In genomic region chr2:98701230-98701629, GRCh38 we compare ENCODE assay signal across 14 cellular contexts. TPM values are rescaled to one million over a fixed set of nuclear protein-coding genes. Genes with fewer than 3 reads are reported as not detected.
DNase-seq lines count a peak whose midpoint lies in the region; ATAC-seq and TF ChIP-seq lines count a peak whose summit lies in the region.
"Had no signal": no experiment of that assay in that cellular context is flagged by ENCODE, and none has a peak within 500 bp of the region (broad histone marks: within the 10 kb centered on the region; RNA-seq: fewer than 3 reads in every experiment).

No MANE protein-coding gene starts in this region.

- no peak for DNase-seq in CD8-positive, alpha-beta T cell
- DNase-seq in amniotic epithelial cell (ENCODE audit: low read depth) (peak; percentile 3), left ventricle myocardium superior (no peak), NCI-H2029 (lab: John Stamatoyannopoulos, UW) (no peak), thyroid gland (no peak), Calu3 (no peak), A172 (ENCODE audit: low spot score) (no peak)
- DNase-seq: activated naive CD4-positive, alpha-beta T cell treated with anti-CD3 and anti-CD28 coated beads, Interleukin-2, amount 10 ng/mL, durations not matched to agents 7 days and 5 days; effector memory CD4-positive, alpha-beta T cell; NCI-H1436; trophoblast cell had no signal

- peaks cover 79% of the 10 kb centered on the region for H3K4me1 ChIP-seq in CD8-positive, alpha-beta T cell (ENCODE audit: insufficient read depth, low read length)
- H3K4me1 ChIP-seq in rectal smooth muscle tissue (ENCODE audit: control insufficient read depth, insufficient read depth, low read length) (peaks cover 10% of the 10 kb centered on the region), thyroid gland (peaks cover 12 to 15% of the 10 kb centered on the region in 2 donors)

- POLR2A ChIA-PET in CD8-positive, alpha-beta T cell (lab: Charles Lee) = interaction anchor here (1.5 to 1.9 kb wide), 2 partner anchors 8 to 70 kb away, joined by 4 to 7 read pairs; no protein-coding TSS in a partner anchor

- no peak overlapping the region for H3K27ac ChIP-seq in CD8-positive, alpha-beta T cell (ENCODE audit: low read depth, low read length)
- peak overlapping the region; percentile 23 for H3K27ac ChIP-seq in rectal smooth muscle tissue (ENCODE audit: low read depth, low read length)
- peak overlapping the region in 1 of 3 donors; percentile 52 for H3K27ac ChIP-seq in thyroid gland
- H3K27ac ChIP-seq: BLaER1 treated with 17β-estradiol and CSF1 and Interleukin-3, amounts not matched to agents 10 nM and 100 nM had no signal

- H3K36me3 ChIP-seq in CD8-positive, alpha-beta T cell (ENCODE audit: insufficient read depth, low read length) = no peaks in the 10 kb centered on the region
- H3K36me3 ChIP-seq in rectal smooth muscle tissue (ENCODE audit: control insufficient read depth, insufficient read depth, low read length) (no peaks in the 10 kb centered on the region), thyroid gland (no peaks in the 10 kb centered on the region)

- peaks cover 43% of the 10 kb centered on the region for H3K36me3 Mint-ChIP-seq in CD8-positive, alpha-beta T cell
- H3K36me3 Mint-ChIP-seq in Calu3 (ENCODE audit: insufficient read depth, unreplicated experiment) = no peaks in the 10 kb centered on the region

- H3K27me3 Mint-ChIP-seq in CD8-positive, alpha-beta T cell (ENCODE audit: low read depth) = no peaks in the 10 kb centered on the region
- H3K27me3 Mint-ChIP-seq in Calu3 (ENCODE audit: unreplicated experiment) = no peaks in the 10 kb centered on the region
- H3K27me3 Mint-ChIP-seq: activated naive CD4-positive, alpha-beta T cell treated with anti-CD3 and anti-CD28 coated beads, Interleukin-2, amount 10 ng/mL, durations not matched to agents 7 days and 5 days had no signal

- no peak for TF ChIP-seq POLR2A in thyroid gland (IDR thresholded peaks at IDR 0.05)

- CTCF ChIA-PET in CD8-positive, alpha-beta T cell (lab: Charles Lee) = interaction anchor here (1.1 to 1.5 kb wide), 3 partner anchors 14 to 52 kb away, joined by 3 to 7 read pairs (median 7); no protein-coding TSS in a partner anchor
- CTCF ChIA-PET in Calu3 (lab: Charles Lee) = no interaction called here

- no peak for ATAC-seq in CD8-positive, alpha-beta T cell
- ATAC-seq in left ventricle myocardium superior = peak; percentile 34

- intact Hi-C loops in CD8-positive, alpha-beta T cell (cut with DNase I, micrococcal nuclease) = no loop called here
- intact Hi-C loops in left ventricle myocardium superior (cut with micrococcal nuclease) (no loop called here), thyroid gland (cut with DNase I) (no loop called here), Calu3 (cut with micrococcal nuclease; ENCODE audit: unreplicated experiment) (no loop called here)

- no peaks in the 10 kb centered on the region for H3K27me3 ChIP-seq in CD8-positive, alpha-beta T cell (ENCODE audit: insufficient read depth, low read length)
- H3K27me3 ChIP-seq in rectal smooth muscle tissue (ENCODE audit: control insufficient read depth, insufficient read depth, low read length) (no peaks in the 10 kb centered on the region), thyroid gland (no peaks in the 10 kb centered on the region)
- H3K27me3 ChIP-seq: BLaER1 treated with 17β-estradiol and CSF1 and Interleukin-3, amounts not matched to agents 10 nM and 100 nM had no signal

- H3K9me3 ChIP-seq in CD8-positive, alpha-beta T cell (ENCODE audit: low read length) = no peaks in the 10 kb centered on the region
- H3K9me3 ChIP-seq in thyroid gland = no peaks in the 10 kb centered on the region
- H3K9me3 ChIP-seq: BLaER1 treated with 17β-estradiol and CSF1 and Interleukin-3, amounts not matched to agents 10 nM and 100 nM had no signal

- no peaks in the 10 kb centered on the region for H3K9me3 Mint-ChIP-seq in CD8-positive, alpha-beta T cell
- H3K9me3 Mint-ChIP-seq in Calu3 (ENCODE audit: low read depth, unreplicated experiment) = no peaks in the 10 kb centered on the region
- H3K9me3 Mint-ChIP-seq: activated naive CD4-positive, alpha-beta T cell treated with anti-CD3 and anti-CD28 coated beads, Interleukin-2, amount 10 ng/mL, durations not matched to agents 7 days and 5 days; neural crest cell had no signal

- BruUV-seq in Calu3 (replicated peaks; lab: Mats Ljungman, UMichigan) = no TSS peak

- H3K27ac Mint-ChIP-seq in CD8-positive, alpha-beta T cell = peak overlapping the region; percentile 92
- H3K27ac Mint-ChIP-seq in Calu3 (ENCODE audit: unreplicated experiment) = no peak overlapping the region
- H3K27ac Mint-ChIP-seq: activated naive CD4-positive, alpha-beta T cell treated with anti-CD3 and anti-CD28 coated beads, Interleukin-2, amount 10 ng/mL, durations not matched to agents 7 days and 5 days had no signal

- 80 to 85% methylated on average over 1 of the region's 1 CpG for WGBS in thyroid gland, 2 donors

- H3K4me3 ChIP-seq in CD8-positive, alpha-beta T cell (ENCODE audit: low read depth, low read length) = no peak overlapping the region
- H3K4me3 ChIP-seq in rectal smooth muscle tissue (ENCODE audit: low read length) (no peak overlapping the region), thyroid gland (replicated peaks in 1 of 3) (no peak overlapping the region)
- H3K4me3 ChIP-seq: BLaER1 treated with 17β-estradiol and CSF1 and Interleukin-3, amounts not matched to agents 10 nM and 100 nM had no signal

- peaks cover 87% of the 10 kb centered on the region for H3K4me1 Mint-ChIP-seq in CD8-positive, alpha-beta T cell (ENCODE audit: low read depth)
- H3K4me1 Mint-ChIP-seq in Calu3 (ENCODE audit: low read depth, unreplicated experiment) = peaks cover 43% of the 10 kb centered on the region

- H3K4me3 Mint-ChIP-seq in CD8-positive, alpha-beta T cell = peak overlapping the region; percentile 11
- no peak overlapping the region for H3K4me3 Mint-ChIP-seq in Calu3 (ENCODE audit: low read depth, unreplicated experiment)
- H3K4me3 Mint-ChIP-seq: activated naive CD4-positive, alpha-beta T cell treated with anti-CD3 and anti-CD28 coated beads, Interleukin-2, amount 10 ng/mL, durations not matched to agents 7 days and 5 days; neural crest cell had no signal

- no peak for TF ChIP-seq CTCF in CD8-positive, alpha-beta T cell (IDR thresholded peaks at IDR 0.05)
- TF ChIP-seq CTCF in thyroid gland (IDR thresholded peaks at IDR 0.05) (no peak), Calu3 (IDR thresholded peaks at IDR 0.05; ENCODE audit: unreplicated experiment) (no peak)

- H3K9ac ChIP-seq in rectal smooth muscle tissue (ENCODE audit: low read length) = no peak overlapping the region

RNA-seq across cellular contexts. Expression of gene MGAT4A, which starts 29.7 kb away (rescaled TPM):
- 100 to 1,000 TPM; 226 to 229 TPM for total RNA-seq in CD8-positive, alpha-beta T cell
- total RNA-seq in left ventricle myocardium superior (18.8 TPM), thyroid gland (10 to 100 TPM; 20.4 to 59.6 (median 39.8) TPM), Calu3 (2022) (21.8 and 23.0 TPM in 2 replicates)
- total RNA-seq in A172 (2014; rRNA removed; shearing (Covaris generic)) = 8.0 and 15.5 TPM in 2 replicates
